Comparison of ENCODE assay signal across 16 cellular contexts in the genomic region with DNA sequence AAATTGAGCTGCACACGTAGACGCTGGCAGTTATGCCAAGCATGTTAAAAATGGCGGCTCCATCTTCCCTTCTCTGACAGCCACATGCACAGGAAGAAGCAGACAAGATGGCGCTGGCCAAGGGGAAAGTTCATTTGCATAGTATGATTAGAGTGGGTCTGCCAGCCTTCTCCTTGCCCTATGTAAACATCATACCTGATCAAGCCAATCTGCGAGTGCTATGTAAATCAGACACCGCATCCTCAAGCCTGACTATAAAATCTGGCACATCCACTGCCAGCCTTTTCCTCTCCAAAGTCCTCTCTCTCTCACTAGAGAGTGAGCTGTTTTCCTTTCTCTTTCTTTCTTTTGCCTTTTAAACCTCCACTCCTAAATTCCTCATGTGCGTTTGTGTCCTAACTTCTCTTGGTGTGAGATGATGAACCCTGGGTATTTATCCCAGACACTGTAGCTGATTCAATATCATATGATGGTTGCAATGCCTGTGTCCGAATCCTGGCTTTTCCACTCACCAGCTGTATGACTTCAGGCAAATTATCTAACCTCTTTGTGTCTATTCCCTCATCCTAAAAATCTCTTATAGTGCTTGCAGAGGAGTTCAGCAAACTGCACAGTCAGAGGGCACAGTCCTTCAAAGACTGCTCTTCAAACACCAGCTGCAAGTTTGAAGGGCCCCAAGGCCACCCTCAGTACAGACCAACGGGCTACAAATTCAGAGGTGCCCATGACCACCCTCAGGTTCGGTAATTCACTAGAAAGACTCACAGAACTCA. TPM values are rescaled to one million over a fixed set of nuclear protein-coding genes. Genes with fewer than 3 reads are reported as not detected.
A peak's percentile ranks its signal among the peaks of the same experiment; 100 is the strongest.
DNase-seq lines count a peak whose midpoint lies in the region; ATAC-seq and TF ChIP-seq lines count a peak whose summit lies in the region.
"Had no signal": no experiment of that assay in that cellular context is flagged by ENCODE, and none has a peak within 500 bp of the region (broad histone marks: within the 10 kb centered on the region; RNA-seq: fewer than 3 reads in every experiment).

No MANE protein-coding gene starts in this region.

- H3K36me3 ChIP-seq in neuronal stem cell (replicated peaks in 1 of 2; ENCODE audit: control insufficient read depth in 2 of 2, insufficient read depth in 2 of 2, low read length in 2 of 2): no peaks in the 10 kb centered on the region
- no peaks in the 10 kb centered on the region for H3K36me3 ChIP-seq in naive thymus-derived CD4-positive, alpha-beta T cell (ENCODE audit: control insufficient read depth in 2 of 3, insufficient read depth in 3 of 3, low read length in 3 of 3)
- H3K36me3 ChIP-seq in heart right ventricle: no peaks in the 10 kb centered on the region
- H3K36me3 ChIP-seq: esophagus squamous epithelium, thoracic aorta had no signal

- H3K4me1 ChIP-seq in neuronal stem cell (ENCODE audit: control insufficient read depth in 2 of 2, insufficient read depth in 1 of 2, low read depth in 1 of 2, low read length in 2 of 2): peaks cover 1 to 14% of the 10 kb centered on the region in 2 donors
- H3K4me1 ChIP-seq in naive thymus-derived CD4-positive, alpha-beta T cell (ENCODE audit: control insufficient read depth in 2 of 2, insufficient read depth in 2 of 2, low read length in 2 of 2): peaks cover 0 to 4% of the 10 kb centered on the region in 2 donors
- peaks cover 0 to 5% (median 0%) of the 10 kb centered on the region in 9 donors for H3K4me1 ChIP-seq in heart right ventricle

- H3K4me1 Mint-ChIP-seq in naive thymus-derived CD4-positive, alpha-beta T cell: peaks cover 0 to 16% (median 8%) of the 10 kb centered on the region in 7 donors

- DNase-seq in NCI-H1092 treated with DMSO at 0.1 percent for 48 hours (lab: John Stamatoyannopoulos, UW) (peak; percentile 25), NCI-H345 treated with DMSO at 0.1 percent for 48 hours (lab: John Stamatoyannopoulos, UW; ENCODE audit: unreplicated experiment) (peak; percentile 99), dorsolateral prefrontal cortex (no peak), neuronal stem cell (ENCODE audit: low spot score) (no peak), heart right ventricle (no peak)
- DNase-seq in effector CD8-positive, alpha-beta T cell (lab: John Stamatoyannopoulos, UW): no peak
- no peak for DNase-seq in naive thymus-derived CD4-positive, alpha-beta T cell
- DNase-seq: activated CD4-positive, alpha-beta T cell treated with anti-CD3 and anti-CD28 coated beads for 48 hours; aorta; CD8-positive, alpha-beta T cell; esophagus squamous epithelium; PC-3; stimulated activated CD4-positive, alpha-beta T cell treated with anti-CD3 and anti-CD28 coated beads, Interleukin-15, amount 100 ng/mL, for 24 hours had no signal

- H3K27me3 Mint-ChIP-seq in naive thymus-derived CD4-positive, alpha-beta T cell: peaks cover 4 to 30% (median 10%) of the 10 kb centered on the region in 5 donors

- H4K91ac ChIP-seq in neuronal stem cell (ENCODE audit: low read depth, low read length, poor library complexity): no peak overlapping the region

- no peak overlapping the region for H2AK5ac ChIP-seq in neuronal stem cell (ENCODE audit: low read depth, low read length)

- TF ChIP-seq CTCF in dorsolateral prefrontal cortex (IDR thresholded peaks at IDR 0.05 in 54 of 56, conservative IDR thresholded peaks at IDR 0.05 in 2 of 56; ENCODE audit: low read depth in 1 of 56, partially characterized antibody in 56 of 56) (no peak), heart right ventricle (IDR thresholded peaks at IDR 0.05) (no peak)

- H3K4me3 ChIP-seq in dorsolateral prefrontal cortex: peak overlapping the region in 16 of 59 donors; percentile 1 to 30 (median 11)
- H3K4me3 ChIP-seq in neuronal stem cell (ENCODE audit: low read length in 2 of 2): no peak overlapping the region
- no peak overlapping the region for H3K4me3 ChIP-seq in naive thymus-derived CD4-positive, alpha-beta T cell (ENCODE audit: low read length)
- H3K4me3 ChIP-seq in heart right ventricle: no peak overlapping the region
- H3K4me3 ChIP-seq: esophagus squamous epithelium, thoracic aorta had no signal

- H2BK12ac ChIP-seq in neuronal stem cell (ENCODE audit: low read length): no peak overlapping the region

- no CpG with 5 or more reads among the region's 10 CpGs for WGBS in neuronal stem cell (ENCODE audit: extremely low coverage in 2 of 2, insufficient read length in 2 of 2, insufficient replicate concordance in 1 of 2), 2 donors
- WGBS in heart right ventricle, 2 donors: 82% methylated on average over 10 of the region's 10 CpGs

- ATAC-seq in naive thymus-derived CD4-positive, alpha-beta T cell: no peak
- ATAC-seq in HG02763 (IDR thresholded peaks at IDR 0.05; ENCODE audit: unreplicated experiment) (no peak), heart right ventricle (no peak)
- ATAC-seq: CD8-positive, alpha-beta T cell; PC-3 had no signal

- H2BK120ac ChIP-seq in neuronal stem cell (ENCODE audit: low read depth, low read length): no peak overlapping the region

- no peaks in the 10 kb centered on the region for H3K79me1 ChIP-seq in neuronal stem cell (ENCODE audit: low read depth, low read length)

- no peak overlapping the region for H2BK15ac ChIP-seq in neuronal stem cell (ENCODE audit: low read length)

- H3K9me3 ChIP-seq in neuronal stem cell (replicated peaks in 1 of 2; ENCODE audit: control insufficient read depth in 2 of 2, insufficient read depth in 1 of 2, low read depth in 1 of 2, low read length in 2 of 2) (peaks cover 1 to 2% of the 10 kb centered on the region in 2 donors), heart right ventricle (peaks cover 0 to 4% (median 0%) of the 10 kb centered on the region in 11 donors)
- H3K9me3 ChIP-seq in naive thymus-derived CD4-positive, alpha-beta T cell (ENCODE audit: control insufficient read depth in 2 of 3, low read length in 3 of 3): peaks cover 0 to 4% (median 0%) of the 10 kb centered on the region in 3 experiments
- H3K9me3 ChIP-seq: esophagus squamous epithelium, thoracic aorta had no signal

- no peak overlapping the region for H3K14ac ChIP-seq in neuronal stem cell (ENCODE audit: low read length)

- H3K9me3 Mint-ChIP-seq in naive thymus-derived CD4-positive, alpha-beta T cell: peaks cover 0 to 4% (median 0%) of the 10 kb centered on the region in 11 donors
- H3K9me3 Mint-ChIP-seq: CD8-positive, alpha-beta T cell; T-helper 1 cell treated with Interleukin-12 subunit alpha and Interleukin-12 subunit beta and Interleukin-4 antibody, amounts not matched to agents 30 μg/mL and 1 μg/mL, for 36 hours had no signal

- no peak overlapping the region for H3K18ac ChIP-seq in neuronal stem cell (ENCODE audit: low read length)

- peak overlapping the region in 31 of 59 donors; percentile 1 to 82 (median 39) for H3K27ac ChIP-seq in dorsolateral prefrontal cortex
- H3K27ac ChIP-seq in neuronal stem cell (replicated peaks; ENCODE audit: low read length): no peak overlapping the region
- H3K27ac ChIP-seq in naive thymus-derived CD4-positive, alpha-beta T cell (ENCODE audit: low read depth, low read length): no peak overlapping the region
- no peak overlapping the region for H3K27ac ChIP-seq in heart right ventricle
- H3K27ac ChIP-seq: esophagus squamous epithelium, thoracic aorta had no signal

- H3K9ac ChIP-seq in neuronal stem cell (ENCODE audit: low read depth, low read length, poor library complexity): no peak overlapping the region

- H3K4ac ChIP-seq in neuronal stem cell (ENCODE audit: low read length): no peak overlapping the region

- POLR2A ChIA-PET in naive thymus-derived CD4-positive, alpha-beta T cell (lab: Charles Lee): no interaction called here

- intact Hi-C loops in dorsolateral prefrontal cortex (cut with DNase I): no loop called here
- intact Hi-C loops in naive thymus-derived CD4-positive, alpha-beta T cell (cut with micrococcal nuclease): no loop called here
- intact Hi-C loops in heart right ventricle (cut with DNase I): loop anchor here in 3 of 10 donors (10.0 kb wide), 2 partner anchors 735 to 795 kb away; no protein-coding TSS in a partner anchor

- H2BK5ac ChIP-seq in neuronal stem cell (ENCODE audit: low read length): no peak overlapping the region

- H4K8ac ChIP-seq in neuronal stem cell (ENCODE audit: low read depth, low read length): no peak overlapping the region

- H3K27me3 ChIP-seq in dorsolateral prefrontal cortex (no peaks in the 10 kb centered on the region), neuronal stem cell (ENCODE audit: control insufficient read depth in 3 of 3, insufficient read depth in 3 of 3, low read depth in 1 of 3, low read length in 3 of 3) (no peaks in the 10 kb centered on the region), heart right ventricle (peaks cover 0 to 55% (median 31%) of the 10 kb centered on the region in 7 donors)
- no peaks in the 10 kb centered on the region for H3K27me3 ChIP-seq in naive thymus-derived CD4-positive, alpha-beta T cell (ENCODE audit: control insufficient read depth in 2 of 2, insufficient read depth in 2 of 2, low read length in 2 of 2)

- peak overlapping the region; percentile 82 for H2AFZ ChIP-seq in neuronal stem cell (ENCODE audit: low read length)

- H3K36me3 Mint-ChIP-seq in naive thymus-derived CD4-positive, alpha-beta T cell: no peaks in the 10 kb centered on the region
- H3K36me3 Mint-ChIP-seq: CD8-positive, alpha-beta T cell had no signal

- H3K23ac ChIP-seq in neuronal stem cell (ENCODE audit: low read depth, low read length, poor library complexity): no peak overlapping the region

- CTCF ChIA-PET in naive thymus-derived CD4-positive, alpha-beta T cell (lab: Charles Lee): interaction anchor here (1.2 kb wide), 1 partner anchor 11 kb away, joined by 3 read pairs; no protein-coding TSS in a partner anchor

- H3K27ac Mint-ChIP-seq in naive thymus-derived CD4-positive, alpha-beta T cell: no peak overlapping the region
- H3K27ac Mint-ChIP-seq: CD8-positive, alpha-beta T cell; T-helper 1 cell treated with Interleukin-12 subunit alpha and Interleukin-12 subunit beta and Interleukin-4 antibody, amounts not matched to agents 30 μg/mL and 1 μg/mL, for 36 hours had no signal

- no peak overlapping the region for H3K4me2 ChIP-seq in neuronal stem cell (ENCODE audit: insufficient read depth, low read length, poor library complexity, severe bottlenecking)

- H3K4me3 Mint-ChIP-seq in naive thymus-derived CD4-positive, alpha-beta T cell: no peak overlapping the region
- H3K4me3 Mint-ChIP-seq: CD8-positive, alpha-beta T cell; T-helper 1 cell treated with Interleukin-12 subunit alpha and Interleukin-12 subunit beta and Interleukin-4 antibody, amounts not matched to agents 30 μg/mL and 1 μg/mL, for 36 hours had no signal

RNA-seq across cellular contexts. Expression of a gene that starts 39.3 kb away (rescaled TPM):
- total RNA-seq in dorsolateral prefrontal cortex (10 to 100 TPM; 46.9 to 77.8 (median 58.7) TPM), heart right ventricle (10 to 100 TPM; 32.1 to 49.8 (median 38.2) TPM)
- polyA plus RNA-seq in neuronal stem cell (2013, experiment 1 of 2): 6.4 TPM
- 5.9 TPM for polyA plus RNA-seq in neuronal stem cell (2013, experiment 2 of 2)
- total RNA-seq in naive thymus-derived CD4-positive, alpha-beta T cell: 100 to 1,000 TPM in 3 of 5 experiments, 10 to 100 TPM in 2; 79.2 to 133 (median 106) TPM
- polyA plus RNA-seq in naive thymus-derived CD4-positive, alpha-beta T cell: 10 to 100 TPM; 53.0 to 70.8 TPM
- 10 to 100 TPM; 16.8 to 42.1 TPM for polyA plus RNA-seq in heart right ventricle

Comparison
In these comparisons a context has a peak if more than half of its experiments do, and no peak if none do; other contexts are left out.
1. DNase-seq: peak in NCI-H1092 treated with DMSO at 0.1 percent for 48 hours (single experiment) and NCI-H345 treated with DMSO at 0.1 percent for 48 hours (single experiment); none in dorsolateral prefrontal cortex (0 of 10), neuronal stem cell (single experiment), effector CD8-positive, alpha-beta T cell (single experiment), naive thymus-derived CD4-positive, alpha-beta T cell (0 of 9) and heart right ventricle (0 of 2).
2. H3K27ac ChIP-seq: peak in dorsolateral prefrontal cortex (31 of 59); none in neuronal stem cell (single experiment), naive thymus-derived CD4-positive, alpha-beta T cell (single experiment) and heart right ventricle (0 of 10).